ENCODE assay signal across 23 cellular contexts in the genomic region with DNA sequence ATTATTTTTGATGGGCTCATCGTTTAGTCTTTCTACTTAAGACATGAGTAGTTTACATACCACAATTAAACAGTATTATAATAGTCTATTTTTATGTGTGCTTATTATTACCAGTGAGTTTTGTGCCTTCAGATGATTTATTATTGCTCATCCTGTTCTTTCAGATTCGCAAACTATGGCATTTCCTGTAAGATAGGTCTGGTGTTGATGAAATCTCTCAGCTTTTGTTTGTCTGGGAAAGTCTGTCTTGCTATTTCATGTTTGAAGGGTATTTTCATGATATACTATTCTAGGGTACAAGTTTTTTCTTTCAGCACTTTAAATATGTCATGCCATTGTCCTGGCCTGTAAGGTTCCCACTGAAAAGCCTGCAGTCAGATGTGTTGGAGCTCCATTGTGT.
"Had no signal": no experiment of that assay in that cellular context is flagged by ENCODE, and none has a peak within 500 bp of the region (broad histone marks: within the 10 kb centered on the region; RNA-seq: fewer than 3 reads in every experiment).

No MANE protein-coding gene starts in this region.

- H3K27ac ChIP-seq: coronary artery, esophagus muscularis mucosa, prostate gland, right atrium auricular region, upper lobe of right lung had no signal

- H3K27me3 ChIP-seq: esophagus muscularis mucosa, right atrium auricular region, upper lobe of right lung had no signal

- H3K4me1 ChIP-seq: esophagus muscularis mucosa, prostate gland, right atrium auricular region, upper lobe of right lung had no signal

- H3K36me3 ChIP-seq: esophagus muscularis mucosa, prostate gland, right atrium auricular region, upper lobe of right lung had no signal

- DNase-seq: activated B cell treated with CpG ODN at 0.5 μM for 24 hours; activated CD4-positive, alpha-beta memory T cell treated with anti-CD3 and anti-CD28 coated beads, Interleukin-2, amount 10 ng/mL, durations not matched to agents 7 days and 5 days; activated CD4-positive, alpha-beta T cell treated with anti-CD3 and anti-CD28 coated beads for 4 hours; activated naive CD4-positive, alpha-beta T cell; activated naive CD8-positive, alpha-beta T cell treated with anti-CD3 and anti-CD28 coated beads for 36 hours; activated T-cell treated with anti-CD3 and anti-CD28 coated beads, Interleukin-2, amount 50 U/mL, for 1 hour; amygdala; foreskin fibroblast; glutamatergic neuron; hippocampal formation; mucosa of descending colon; naive B cell; stimulated activated CD4-positive, alpha-beta T cell treated with anti-CD3 and anti-CD28 coated beads, Interleukin-12 subunit alpha, Interleukin-12 subunit beta, amount 100 ng/mL, for 4 hours; stimulated activated CD4-positive, alpha-beta T cell treated with anti-CD3 and anti-CD28 coated beads, Interleukin-1b, Interleukin-23, amount 100 ng/mL, for 48 hours; stimulated activated CD8-positive, alpha-beta memory T cell treated with anti-CD3 and anti-CD28 coated beads, Interleukin-4, amount 100 ng/mL, for 48 hours; stimulated activated naive CD4-positive, alpha-beta T cell; upper lobe of right lung had no signal

- H3K4me3 ChIP-seq: coronary artery, esophagus muscularis mucosa, mucosa of descending colon, prostate gland, right atrium auricular region, upper lobe of right lung had no signal

- ATAC-seq: activated T-helper 17 cell treated with anti-CD3 and anti-CD28 coated beads, Interleukin-2, amount 50 U/mL, for 72 hours; left lobe of liver; mucosa of descending colon; upper lobe of right lung had no signal

- H3K9me3 ChIP-seq: esophagus muscularis mucosa, mucosa of descending colon, prostate gland, right atrium auricular region, upper lobe of right lung had no signal
